In genomic region chr9:136403538-136403914, GRCh38 we compare ENCODE assay signal across 1 cellular context.
A peak's percentile ranks its signal among the peaks of the same experiment; 100 is the strongest.
TF ChIP-seq lines count a peak whose summit lies in the region.

No MANE protein-coding gene starts in this region.

TF ChIP-seq in GM12878, 131 proteins besides CTCF, POLR2A, EP300 and RAD21 (continues in another document):
- TF ChIP-seq MAX (IDR thresholded peaks at IDR 0.05; ENCODE audit: low read depth, low read length) (no peak), HDAC2 (IDR thresholded peaks at IDR 0.05) (no peak), HCFC1 (IDR thresholded peaks at IDR 0.05; ENCODE audit: low read length) (no peak), FOS (IDR thresholded peaks at IDR 0.05; ENCODE audit: borderline replicate concordance, extremely low read depth, insufficient read length) (no peak), HDGF (IDR thresholded peaks at IDR 0.05) (no peak; the same call in 1 of the 2 replicates), RELB (IDR thresholded peaks at IDR 0.05; ENCODE audit: low read depth) (0 out of 2 replicates have a peak, but pooled peaks have one; percentile 27), DPF2 (IDR thresholded peaks at IDR 0.05) (no peak), RB1 (IDR thresholded peaks at IDR 0.05; ENCODE audit: borderline replicate concordance) (no peak), BMI1 (IDR thresholded peaks at IDR 0.05; ENCODE audit: borderline replicate concordance) (no peak), ATF3 (IDR thresholded peaks at IDR 0.05; ENCODE audit: borderline replicate concordance, extremely low read depth, low read depth, low read length) (no peak), RELA (IDR thresholded peaks at IDR 0.05; ENCODE audit: borderline replicate concordance, partially characterized antibody) (no peak), TCF12 (IDR thresholded peaks at IDR 0.05; ENCODE audit: low read depth, low read length) (0 out of 2 replicates have a peak, but pooled peaks have one; percentile 28), IRF4 (IDR thresholded peaks at IDR 0.05; ENCODE audit: low read depth, low read length) (0 out of 2 replicates have a peak, but pooled peaks have one; percentile 30), ZNF592 (IDR thresholded peaks at IDR 0.05) (no peak), POU2F2 (IDR thresholded peaks at IDR 0.05; ENCODE audit: borderline replicate concordance, low read depth, low read length) (0 out of 3 replicates have a peak, but pooled peaks have one; percentile 27), CHD2 (IDR thresholded peaks at IDR 0.05; ENCODE audit: borderline replicate concordance, low read depth, low read length) (no peak), SIX5 (IDR thresholded peaks at IDR 0.05; ENCODE audit: low read depth, low read length, severe bottlenecking) (no peak), ZNF24 (IDR thresholded peaks at IDR 0.05) (no peak), KDM1A (IDR thresholded peaks at IDR 0.05; ENCODE audit: borderline replicate concordance) (no peak), SREBF1 (IDR thresholded peaks at IDR 0.05; ENCODE audit: low read length) (no peak), RFX5 (IDR thresholded peaks at IDR 0.05; ENCODE audit: low read depth, low read length) (no peak), SRF (IDR thresholded peaks at IDR 0.05; ENCODE audit: low read depth in 2 of 2, low read length in 2 of 2) (no peak), NR2C1 (IDR thresholded peaks at IDR 0.05) (no peak), HDAC6 (IDR thresholded peaks at IDR 0.05; ENCODE audit: unreplicated experiment) (no peak), FOXM1 (IDR thresholded peaks at IDR 0.05; ENCODE audit: low read depth, low read length) (no peak), ZNF217 (IDR thresholded peaks at IDR 0.05) (no peak), MYB (IDR thresholded peaks at IDR 0.05; ENCODE audit: borderline replicate concordance, low read depth, low read length) (no peak), ZBED1 (IDR thresholded peaks at IDR 0.05; ENCODE audit: borderline replicate concordance) (no peak), ZBTB11 (CRISPR knock-in tag; IDR thresholded peaks at IDR 0.05) (no peak), ZBTB33 (IDR thresholded peaks at IDR 0.05) (no peak), SUZ12 (IDR thresholded peaks at IDR 0.05; ENCODE audit: unreplicated experiment) (no peak), FOXK2 (IDR thresholded peaks at IDR 0.05) (no peak), YY1 (IDR thresholded peaks at IDR 0.05; ENCODE audit: low read depth, low read length) (peak; percentile 81), MEF2B (IDR thresholded peaks at IDR 0.05; ENCODE audit: partially characterized antibody, poor library complexity, severe bottlenecking) (no peak), SMC3 (IDR thresholded peaks at IDR 0.05; ENCODE audit: borderline replicate concordance, low read length) (no peak), EGR1 (IDR thresholded peaks at IDR 0.05; ENCODE audit: borderline replicate concordance in 1 of 2, low read depth in 2 of 2, low read length in 2 of 2) (no peak), WRNIP1 (IDR thresholded peaks at IDR 0.05; ENCODE audit: borderline replicate concordance, low read depth, low read length) (no peak; the same call in 1 of the 2 replicates), CREM (IDR thresholded peaks at IDR 0.05; ENCODE audit: low read depth) (0 out of 2 replicates have a peak, but pooled peaks have one; percentile 30), RBBP5 (conservative IDR thresholded peaks at IDR 0.05) (no peak), POLR2AphosphoS5 (IDR thresholded peaks at IDR 0.05; ENCODE audit: low read length) (peak; percentile 68), SIN3A (IDR thresholded peaks at IDR 0.05; ENCODE audit: low read depth, low read length) (peak; percentile 45; the same call in 1 of the 2 replicates), SP1 (IDR thresholded peaks at IDR 0.05; ENCODE audit: low read depth, low read length) (no peak), SPI1 (IDR thresholded peaks at IDR 0.05; ENCODE audit: borderline replicate concordance, insufficient read depth, low read depth, low read length) (0 out of 2 replicates have a peak, but pooled peaks have one; percentile 12), IKZF2 (IDR thresholded peaks at IDR 0.05) (peak in 1 of 2 experiments; percentile 18; a peak in 1 of 4 replicates), ETV6 (conservative IDR thresholded peaks at IDR 0.05 in 1 of 2, IDR thresholded peaks at IDR 0.05 in 1 of 2; ENCODE audit: borderline replicate concordance in 1 of 2, low read depth in 1 of 2) (peak in 1 of 2 experiments; percentile 61; a peak in 1 of 4 replicates), IKZF1 (conservative IDR thresholded peaks at IDR 0.05) (peak; percentile 60), MLLT1 (IDR thresholded peaks at IDR 0.05) (0 out of 2 replicates have a peak, but pooled peaks have one; percentile 40), BRCA1 (IDR thresholded peaks at IDR 0.05; ENCODE audit: low read depth, low read length) (no peak), BCL11A (IDR thresholded peaks at IDR 0.05; ENCODE audit: low read depth, low read length) (0 out of 2 replicates have a peak, but pooled peaks have one; percentile 32), BCL3 (IDR thresholded peaks at IDR 0.05; ENCODE audit: borderline replicate concordance, insufficient read depth, low read depth, low read length, poor library complexity, severe bottlenecking) (peak; percentile 27), TCF7 (IDR thresholded peaks at IDR 0.05; ENCODE audit: borderline replicate concordance) (no peak)
